24 cellular contexts compared by ENCODE assay signal in the genomic region with DNA sequence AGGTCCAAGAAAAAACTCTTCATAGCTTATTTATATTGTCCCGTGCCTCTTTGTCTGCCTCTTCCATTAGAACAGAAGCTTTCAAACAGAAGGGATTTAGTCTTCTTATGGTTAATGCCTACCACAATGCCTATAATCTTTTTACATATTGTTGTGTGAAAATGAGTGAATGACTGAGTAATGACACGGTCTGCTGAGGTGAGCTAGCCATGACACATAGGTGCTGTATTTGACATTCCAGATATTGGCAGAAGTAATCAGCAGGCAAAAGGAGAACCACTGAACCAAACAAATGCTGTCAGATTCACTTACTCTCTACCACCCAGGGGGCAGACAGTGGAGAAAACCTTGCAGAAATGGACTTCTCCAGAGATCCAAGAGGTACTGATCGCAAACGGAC.
"Had no signal": no experiment of that assay in that cellular context is flagged by ENCODE, and none has a peak within 500 bp of the region (broad histone marks: within the 10 kb centered on the region; RNA-seq: fewer than 3 reads in every experiment).

No MANE protein-coding gene starts in this region.

- H3K27ac Mint-ChIP-seq: activated naive CD4-positive, alpha-beta T cell treated with anti-CD3 and anti-CD28 coated beads, Interleukin-2, amount 10 ng/mL, durations not matched to agents 7 days and 5 days; activated naive CD8-positive, alpha-beta T cell treated with anti-CD3 and anti-CD28 coated beads, Interleukin-2, amount 50 U/mL, for 24 hours; immature natural killer cell; nephron; stimulated activated memory B cell treated with anti-CD40 and anti-IgM and Interleukin-4, amounts not matched to agents 10 μg/mL and 1 μg/mL and 100 μg/mL, for 72 hours; T-helper 1 cell treated with Interleukin-12 subunit alpha and Interleukin-12 subunit beta and Interleukin-4 antibody, amounts not matched to agents 30 μg/mL and 1 μg/mL, for 36 hours had no signal

- H3K9me3 Mint-ChIP-seq: activated naive CD4-positive, alpha-beta T cell treated with anti-CD3 and anti-CD28 coated beads, Interleukin-2, amount 10 ng/mL, durations not matched to agents 7 days and 5 days; activated naive CD8-positive, alpha-beta T cell treated with anti-CD3 and anti-CD28 coated beads, Interleukin-2, amount 50 U/mL, for 24 hours; nephron; stimulated activated memory B cell treated with anti-CD40 and anti-IgM and Interleukin-4, amounts not matched to agents 10 μg/mL and 1 μg/mL and 100 μg/mL, for 72 hours; T-helper 1 cell treated with Interleukin-12 subunit alpha and Interleukin-12 subunit beta and Interleukin-4 antibody, amounts not matched to agents 30 μg/mL and 1 μg/mL, for 36 hours had no signal

- H3K36me3 ChIP-seq: brain microvascular endothelial cell, esophagus muscularis mucosa, lower lobe of right lung had no signal

- H3K27me3 Mint-ChIP-seq: activated naive CD4-positive, alpha-beta T cell treated with anti-CD3 and anti-CD28 coated beads, Interleukin-2, amount 10 ng/mL, durations not matched to agents 7 days and 5 days; activated naive CD8-positive, alpha-beta T cell treated with anti-CD3 and anti-CD28 coated beads, Interleukin-2, amount 50 U/mL, for 24 hours; stimulated activated memory B cell treated with anti-CD40 and anti-IgM and Interleukin-4, amounts not matched to agents 10 μg/mL and 1 μg/mL and 100 μg/mL, for 72 hours had no signal

- H2AFZ ChIP-seq: parathyroid adenoma had no signal

- DNase-seq: activated CD4-positive, alpha-beta T cell treated with anti-CD3 and anti-CD28 coated beads, Interleukin-2, amount 50 U/mL, for 1 hour; activated CD4-positive, CD25-positive, alpha-beta regulatory T cell treated with anti-CD3 and anti-CD28 coated beads, Interleukin-2, amount 50 U/mL, for 72 hours; activated CD8-positive, alpha-beta memory T cell treated with anti-CD3 and anti-CD28 coated beads for 24 hours; activated CD8-positive, alpha-beta memory T cell treated with anti-CD3 and anti-CD28 coated beads, Interleukin-2, amount 50 U/mL, for 48 hours; activated effector memory CD4-positive, alpha-beta T cell treated with Interleukin-2 at 50 U/mL for 16 hours; activated naive CD4-positive, alpha-beta T cell treated with anti-CD3 and anti-CD28 coated beads, Interleukin-2, amount 10 ng/mL, durations not matched to agents 7 days and 5 days; activated naive CD8-positive, alpha-beta T cell treated with anti-CD3 and anti-CD28 coated beads, Interleukin-2, amount 50 U/mL, for 24 hours; activated T-cell treated with anti-CD3 and anti-CD28 coated beads, Interleukin-2, amount 50 U/mL, for 48 hours; aorta; brain microvascular endothelial cell; immature natural killer cell; left colon; lower lobe of right lung; midbrain; stimulated activated CD4-positive, alpha-beta T cell treated with anti-CD3 and anti-CD28 coated beads, Interleukin-4, amount 100 ng/mL, for 4 hours had no signal

- ATAC-seq: activated naive CD8-positive, alpha-beta T cell treated with anti-CD3 and anti-CD28 coated beads, Interleukin-2, amount 50 U/mL, for 24 hours; left colon; lower lobe of right lung; sciatic nerve; stimulated activated memory B cell treated with anti-CD40 and anti-IgM and Interleukin-4, amounts not matched to agents 10 μg/mL and 1 μg/mL and 100 μg/mL, for 72 hours had no signal

- H3K4me3 ChIP-seq: coronary artery, esophagus muscularis mucosa, lower lobe of right lung, smooth muscle cell had no signal

- H3K4me3 Mint-ChIP-seq: activated naive CD4-positive, alpha-beta T cell treated with anti-CD3 and anti-CD28 coated beads, Interleukin-2, amount 10 ng/mL, durations not matched to agents 7 days and 5 days; activated naive CD8-positive, alpha-beta T cell treated with anti-CD3 and anti-CD28 coated beads, Interleukin-2, amount 50 U/mL, for 24 hours; immature natural killer cell; nephron; stimulated activated memory B cell treated with anti-CD40 and anti-IgM and Interleukin-4, amounts not matched to agents 10 μg/mL and 1 μg/mL and 100 μg/mL, for 72 hours; T-helper 1 cell treated with Interleukin-12 subunit alpha and Interleukin-12 subunit beta and Interleukin-4 antibody, amounts not matched to agents 30 μg/mL and 1 μg/mL, for 36 hours had no signal

- H3K4me1 Mint-ChIP-seq: activated naive CD4-positive, alpha-beta T cell treated with anti-CD3 and anti-CD28 coated beads, Interleukin-2, amount 10 ng/mL, durations not matched to agents 7 days and 5 days; activated naive CD8-positive, alpha-beta T cell treated with anti-CD3 and anti-CD28 coated beads, Interleukin-2, amount 50 U/mL, for 24 hours; immature natural killer cell; stimulated activated memory B cell treated with anti-CD40 and anti-IgM and Interleukin-4, amounts not matched to agents 10 μg/mL and 1 μg/mL and 100 μg/mL, for 72 hours had no signal

- H3K4me1 ChIP-seq: esophagus muscularis mucosa, lower lobe of right lung, parathyroid adenoma had no signal

- H3K4me2 ChIP-seq: smooth muscle cell had no signal

- H3K79me2 ChIP-seq: parathyroid adenoma had no signal

- H3K27me3 ChIP-seq: brain microvascular endothelial cell, esophagus muscularis mucosa had no signal

- H3K27ac ChIP-seq: brain microvascular endothelial cell, coronary artery, esophagus muscularis mucosa, lower lobe of right lung, parathyroid adenoma, VCaP had no signal

- H3K36me3 Mint-ChIP-seq: activated naive CD4-positive, alpha-beta T cell treated with anti-CD3 and anti-CD28 coated beads, Interleukin-2, amount 10 ng/mL, durations not matched to agents 7 days and 5 days; immature natural killer cell; stimulated activated memory B cell treated with anti-CD40 and anti-IgM and Interleukin-4, amounts not matched to agents 10 μg/mL and 1 μg/mL and 100 μg/mL, for 72 hours had no signal
